ENCODE assay signal across 1 cellular context in the genomic region with DNA sequence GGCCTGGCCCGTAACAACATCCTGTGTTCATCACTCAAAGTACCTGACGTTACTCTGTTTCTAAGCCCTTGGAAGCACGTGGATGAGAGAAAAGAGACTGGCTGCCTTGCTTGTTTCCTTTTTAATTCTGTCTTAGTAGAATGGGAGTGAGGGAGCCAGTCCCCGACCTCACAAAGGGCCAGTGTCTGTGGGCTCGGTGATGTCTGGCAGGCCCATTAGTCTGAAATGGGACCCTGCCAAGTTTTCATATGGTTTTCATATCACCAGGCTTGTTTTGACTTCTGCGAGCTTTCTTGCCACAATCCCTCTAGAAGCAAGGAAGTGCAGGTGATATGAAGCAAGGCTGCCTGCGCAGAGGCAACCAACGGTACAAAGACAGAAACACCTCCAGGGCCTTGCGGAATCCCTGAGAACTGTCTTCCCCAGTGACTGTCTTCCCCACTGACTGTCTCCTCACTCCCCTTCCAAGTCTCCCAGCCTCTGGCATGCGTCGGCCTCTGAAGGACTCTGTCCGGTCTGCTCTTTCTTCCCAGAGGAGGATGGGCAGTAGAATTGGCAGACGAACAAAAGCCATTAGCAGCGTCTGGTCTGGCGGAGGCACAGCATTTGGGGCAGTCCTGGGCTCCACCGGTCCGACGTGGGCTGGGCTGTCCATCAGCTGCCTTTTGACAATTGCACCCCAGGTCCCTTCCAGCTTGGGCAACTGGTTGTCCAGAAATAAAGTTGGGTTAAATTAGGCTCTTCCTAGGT.
TF ChIP-seq lines count a peak whose summit lies in the region.

No MANE protein-coding gene starts in this region.

TF ChIP-seq in H1, 55 proteins besides CTCF, POLR2A, EP300 and RAD21:
- TF ChIP-seq TCF12 (IDR thresholded peaks at IDR 0.05; ENCODE audit: low read depth, low read length), result no peak
- no peak for TF ChIP-seq CTBP2 (IDR thresholded peaks at IDR 0.05; ENCODE audit: borderline replicate concordance, insufficient read depth, insufficient read length, low read length)
- TF ChIP-seq SIN3A (conservative IDR thresholded peaks at IDR 0.05 in 1 of 2, IDR thresholded peaks at IDR 0.05 in 1 of 2; ENCODE audit: low read depth in 1 of 2, low read length in 2 of 2), result no peak
- no peak for TF ChIP-seq POU5F1 (IDR thresholded peaks at IDR 0.05; ENCODE audit: low read depth, low read length)
- TF ChIP-seq, protein P1, sequence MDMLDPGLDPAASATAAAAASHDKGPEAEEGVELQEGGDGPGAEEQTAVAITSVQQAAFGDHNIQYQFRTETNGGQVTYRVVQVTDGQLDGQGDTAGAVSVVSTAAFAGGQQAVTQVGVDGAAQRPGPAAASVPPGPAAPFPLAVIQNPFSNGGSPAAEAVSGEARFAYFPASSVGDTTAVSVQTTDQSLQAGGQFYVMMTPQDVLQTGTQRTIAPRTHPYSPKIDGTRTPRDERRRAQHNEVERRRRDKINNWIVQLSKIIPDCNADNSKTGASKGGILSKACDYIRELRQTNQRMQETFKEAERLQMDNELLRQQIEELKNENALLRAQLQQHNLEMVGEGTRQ (IDR thresholded peaks at IDR 0.05; ENCODE audit: low read length), result no peak
- TF ChIP-seq RBBP5 (IDR thresholded peaks at IDR 0.05; ENCODE audit: borderline replicate concordance, low read depth, low read length), result no peak
- TF ChIP-seq GABPA (IDR thresholded peaks at IDR 0.05; ENCODE audit: borderline replicate concordance, insufficient read depth, low read length), result no peak
- TF ChIP-seq SIRT6 (IDR thresholded peaks at IDR 0.05; ENCODE audit: low read length), result no peak
- no peak for TF ChIP-seq RFX5 (IDR thresholded peaks at IDR 0.05; ENCODE audit: borderline replicate concordance, low read depth, low read length)
- no peak for TF ChIP-seq RXRA (IDR thresholded peaks at IDR 0.05; ENCODE audit: insufficient read depth, low read depth, low read length)
- no peak for TF ChIP-seq SIX5 (IDR thresholded peaks at IDR 0.05; ENCODE audit: low read depth, low read length)
- TF ChIP-seq CHD2 (IDR thresholded peaks at IDR 0.05; ENCODE audit: low read length), result no peak
- TF ChIP-seq EZH2 (IDR thresholded peaks at IDR 0.05; ENCODE audit: low read depth, low read length, severe bottlenecking), result no peak
- TF ChIP-seq JUN (IDR thresholded peaks at IDR 0.05; ENCODE audit: low read depth, low read length), result no peak
- no peak for TF ChIP-seq BACH1 (IDR thresholded peaks at IDR 0.05; ENCODE audit: low read length)
